11 cellular contexts compared by ENCODE assay signal in the genomic region with DNA sequence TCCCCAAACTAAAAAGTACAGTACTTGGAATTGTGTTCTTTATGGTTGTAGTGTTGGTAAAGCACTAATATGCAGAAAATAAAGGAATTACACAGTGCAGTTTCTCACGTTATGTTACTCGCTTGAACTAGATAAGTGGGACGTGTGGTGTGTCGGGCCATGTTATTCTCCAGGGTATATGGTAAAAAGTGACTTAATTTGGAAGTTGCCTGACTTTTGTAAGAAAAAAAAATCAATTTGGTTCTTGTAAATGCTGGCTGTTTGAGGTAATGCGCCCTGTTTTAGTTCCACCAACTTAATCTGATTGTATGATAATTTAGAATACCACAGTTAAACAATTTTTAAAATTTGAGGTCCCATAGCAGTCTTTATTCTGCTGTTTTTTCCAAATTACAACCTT. TPM values are rescaled to one million over a fixed set of nuclear protein-coding genes. Genes with fewer than 3 reads are reported as not detected.
A peak's percentile ranks its signal among the peaks of the same experiment; 100 is the strongest.
DNase-seq lines count a peak whose midpoint lies in the region; ATAC-seq and TF ChIP-seq lines count a peak whose summit lies in the region.
"Had no signal": no experiment of that assay in that cellular context is flagged by ENCODE, and none has a peak within 500 bp of the region (broad histone marks: within the 10 kb centered on the region; RNA-seq: fewer than 3 reads in every experiment).

No MANE protein-coding gene starts in this region.

- TF ChIP-seq POLR2A in sigmoid colon (IDR thresholded peaks at IDR 0.05) = no peak

- TF ChIP-seq CTCF in GM06990 (IDR thresholded peaks at IDR 0.05; ENCODE audit: insufficient read depth, low read length, poor library complexity, severe bottlenecking) (no peak), PC-3 (conservative IDR thresholded peaks at IDR 0.05; ENCODE audit: low read depth, low read length) (no peak), sigmoid colon (IDR thresholded peaks at IDR 0.05) (no peak)

- ATAC-seq in PC-3 = no peak
- ATAC-seq in HG02678 (IDR thresholded peaks at IDR 0.05; ENCODE audit: unreplicated experiment) = no peak
- ATAC-seq: right cardiac atrium had no signal

- H4K20me1 ChIP-seq in PC-3 (ENCODE audit: low read length) = peaks cover 54% of the 10 kb centered on the region

- CTCF ChIA-PET in PC-3 (lab: Charles Lee) = no interaction called here

- H3K4me1 ChIP-seq in PC-3 (ENCODE audit: insufficient read depth, low read length) (peaks cover 39% of the 10 kb centered on the region), sigmoid colon (peaks cover 0 to 51% (median 50%) of the 10 kb centered on the region in 4 donors)

- POLR2A ChIA-PET in PC-3 (lab: Charles Lee; ENCODE audit: unreplicated experiment) = no interaction called here

- H2AFZ ChIP-seq in PC-3 (ENCODE audit: low read length) = no peak overlapping the region

- H3K79me2 ChIP-seq in PC-3 (ENCODE audit: low read length) = peaks cover 84% of the 10 kb centered on the region

- H3F3A ChIP-seq in PC-3 (ENCODE audit: low read length, unreplicated experiment) = peaks cover 7% of the 10 kb centered on the region

- H3K27ac ChIP-seq in PC-3 (ENCODE audit: low read length) (peak overlapping the region; percentile 19; the same call in 1 of the 2 replicates), epithelial cell of prostate (peak overlapping the region; percentile 98), sigmoid colon (peak overlapping the region in 3 of 4 donors; percentile 1 to 100 (median 98))
- H3K27ac ChIP-seq: HL-60 had no signal

- 31 to 34% methylated on average over 5 of the region's 5 CpGs for WGBS in sigmoid colon, 2 donors

- intact Hi-C loops in PC-3 (cut with micrococcal nuclease) (loop anchor here (2.0 to 5.0 kb wide), 2 partner anchors 66 to 165 kb away; no protein-coding TSS in a partner anchor), sigmoid colon (cut with DNase I) (no loop called here)

- H3K4me3 ChIP-seq in GM06990 (replicated peaks; ENCODE audit: low read depth, low read length) (peak overlapping the region; percentile 98), PC-3 (ENCODE audit: low read length) (peak overlapping the region; percentile 91), sigmoid colon (no peak overlapping the region)

- no peaks in the 10 kb centered on the region for H3K9me2 ChIP-seq in PC-3 (replicated peaks; ENCODE audit: low read length)

- H3K4me2 ChIP-seq in PC-3 (ENCODE audit: low read length) = peak overlapping the region; percentile 91

- H3K9ac ChIP-seq in PC-3 (ENCODE audit: low read length) = peak overlapping the region; percentile 100

- no peak for TF ChIP-seq EP300 in sigmoid colon (IDR thresholded peaks at IDR 0.05)

- H3K27me3 ChIP-seq in GM06990 (replicated peaks; ENCODE audit: control insufficient read depth, insufficient read depth, low read length) (no peaks in the 10 kb centered on the region), PC-3 (ENCODE audit: low read length) (no peaks in the 10 kb centered on the region), sigmoid colon (no peaks in the 10 kb centered on the region)

- BruUV-seq in PC-3 (replicated peaks; lab: Mats Ljungman, UMichigan) = no TSS peak

- H3K36me3 ChIP-seq in GM06990 (ENCODE audit: control insufficient read depth, insufficient read depth, low read length) = peaks cover 4% of the 10 kb centered on the region
- peaks cover 37% of the 10 kb centered on the region for H3K36me3 ChIP-seq in PC-3 (ENCODE audit: low read depth, low read length)
- peaks cover 0 to 8% (median 0%) of the 10 kb centered on the region in 4 donors for H3K36me3 ChIP-seq in sigmoid colon

- H3K9me3 ChIP-seq in PC-3 (ENCODE audit: low read length) (no peaks in the 10 kb centered on the region), sigmoid colon (no peaks in the 10 kb centered on the region)

- DNase-seq in GM06990 (ENCODE audit: extremely low read depth, insufficient read length) = no peak
- DNase-seq in PC-3 = no peak
- DNase-seq in epithelial cell of prostate (ENCODE audit: low read depth, low spot score) = no peak
- no peak for DNase-seq in sigmoid colon
- no peak for DNase-seq in EL
- DNase-seq in KG1 (lab: John Stamatoyannopoulos, UW) = no peak
- DNase-seq in inferior parietal cortex (ENCODE audit: extremely low spot score) = no peak
- DNase-seq: dermis blood vessel endothelial cell, right cardiac atrium had no signal

RNA-seq across cellular contexts. Expression of a gene that starts 4.1 kb away (rescaled TPM):
- total RNA-seq in PC-3 (2014; rRNA removed) (86.4 and 107 TPM in 2 replicates), sigmoid colon (10 to 100 TPM; 33.8 to 45.6 (median 39.4) TPM)
- polyA plus RNA-seq in sigmoid colon = 100 to 1,000 TPM in 1 of 3 donors, 10 to 100 TPM in 2; 81.9 to 117 (median 90.7) TPM

RNA-seq across cellular contexts. Expression of a gene that starts 44.4 kb away (rescaled TPM):
- total RNA-seq in PC-3 (2014; rRNA removed) (52.9 and 54.0 TPM in 2 replicates), sigmoid colon (100 to 1,000 TPM in 1 of 4 donors, 10 to 100 TPM in 3; 73.7 to 121 (median 79.0) TPM)
- polyA plus RNA-seq in sigmoid colon = 10 to 100 TPM; 18.0 to 25.0 (median 21.6) TPM

Comparison
In these comparisons a context has a peak if more than half of its experiments do, and no peak if none do; other contexts are left out.
1. H3K4me3 ChIP-seq: peak in GM06990 (single experiment) and PC-3 (single experiment); none in sigmoid colon (0 of 4).
2. H3K27ac ChIP-seq: peak in every context shown above with its lines; median percentile 98 in epithelial cell of prostate; 98 in sigmoid colon; 19 in PC-3.